Comparison of ENCODE assay signal across 39 cellular contexts in genomic region chr1:230416430-230416829, GRCh38. TPM values are rescaled to one million over a fixed set of nuclear protein-coding genes. Genes with fewer than 3 reads are reported as not detected.
"Had no signal": no experiment of that assay in that cellular context is flagged by ENCODE, and none has a peak within 500 bp of the region (broad histone marks: within the 10 kb centered on the region; RNA-seq: fewer than 3 reads in every experiment).

No MANE protein-coding gene starts in this region.

- DNase-seq: activated CD4-positive, alpha-beta memory T cell treated with anti-CD3 and anti-CD28 coated beads, Interleukin-2, amount 10 ng/mL, durations not matched to agents 7 days and 5 days; activated CD4-positive, alpha-beta T cell treated with anti-CD3 and anti-CD28 coated beads for 1 hour; activated CD4-positive, alpha-beta T cell treated with anti-CD3 and anti-CD28 coated beads for 36 hours; activated CD4-positive, alpha-beta T cell treated with anti-CD3 and anti-CD28 coated beads for 48 hours; activated CD4-positive, alpha-beta T cell treated with anti-CD3 and anti-CD28 coated beads, Interleukin-2, amount 10 ng/mL, durations not matched to agents 7 days and 5 days; activated CD4-positive, alpha-beta T cell treated with anti-CD3 and anti-CD28 coated beads, Interleukin-2, amount 50 U/mL, for 48 hours; activated CD4-positive, CD25-positive, alpha-beta regulatory T cell; activated CD8-positive, alpha-beta memory T cell treated with anti-CD3 and anti-CD28 coated beads, Interleukin-2, amount 50 U/mL, for 4 hours; activated effector memory CD4-positive, alpha-beta T cell treated with anti-CD3 and anti-CD28 coated beads, Interleukin-2, amount 50 U/mL, for 16 hours; activated gamma-delta T cell treated with Interleukin-2 at 50 U/mL for 16 hours; activated naive CD4-positive, alpha-beta T cell; activated naive CD4-positive, alpha-beta T cell treated with anti-CD3 and anti-CD28 coated beads for 36 hours; activated naive CD4-positive, alpha-beta T cell treated with anti-CD3 and anti-CD28 coated beads, Interleukin-2, amount 50 U/mL, for 16 hours; activated naive CD8-positive, alpha-beta T cell treated with anti-CD3 and anti-CD28 coated beads for 36 hours; activated T-cell treated with anti-CD3 and anti-CD28 coated beads for 4 hours; activated T-cell treated with anti-CD3 and anti-CD28 coated beads, Interleukin-2, amount 50 U/mL, for 1 hour; activated T-cell treated with anti-CD3 and anti-CD28 coated beads, Interleukin-2, amount 50 U/mL, for 4 hours; activated T-cell treated with anti-CD3 and anti-CD28 coated beads, Interleukin-2, amount 50 U/mL, for 72 hours; adrenal gland; amniotic stem cell; aorta; body of pancreas; brain microvascular endothelial cell; caudate nucleus; cerebellar nuclear complex; SW 1271; T-helper 1 cell; T-helper 2 cell; T-helper 9 cell; WERI-Rb-1 had no signal

- H3K36me3 Mint-ChIP-seq: activated naive CD4-positive, alpha-beta T cell treated with anti-CD3 and anti-CD28 coated beads, Interleukin-2, amount 50 U/mL, for 72 hours; activated naive CD8-positive, alpha-beta T cell treated with anti-CD3 and anti-CD28 coated beads for 36 hours had no signal

- H3K27me3 ChIP-seq: adrenal gland, body of pancreas had no signal

- H3K4me1 Mint-ChIP-seq: activated CD4-positive, alpha-beta T cell treated with anti-CD3 and anti-CD28 coated beads for 36 hours; activated CD4-positive, alpha-beta T cell treated with anti-CD3 and anti-CD28 coated beads, Interleukin-2, amount 10 ng/mL, durations not matched to agents 7 days and 5 days; activated naive CD8-positive, alpha-beta T cell treated with anti-CD3 and anti-CD28 coated beads for 36 hours; activated T-helper 17 cell treated with anti-CD3 and anti-CD28 coated beads, Interleukin-2, amount 50 U/mL, for 72 hours; central memory CD8-positive, alpha-beta T cell had no signal

- H3K4me1 ChIP-seq: adrenal gland, body of pancreas, breast epithelium had no signal

- H3K4me3 ChIP-seq: adrenal gland, body of pancreas, breast epithelium had no signal

- H3K4me3 Mint-ChIP-seq: activated CD4-positive, alpha-beta memory T cell treated with anti-CD3 and anti-CD28 coated beads, Interleukin-2, amount 10 ng/mL, durations not matched to agents 7 days and 5 days; activated CD4-positive, alpha-beta T cell treated with anti-CD3 and anti-CD28 coated beads for 36 hours; activated CD4-positive, alpha-beta T cell treated with anti-CD3 and anti-CD28 coated beads, Interleukin-2, amount 10 ng/mL, durations not matched to agents 7 days and 5 days; activated naive CD4-positive, alpha-beta T cell treated with anti-CD3 and anti-CD28 coated beads for 36 hours; activated naive CD8-positive, alpha-beta T cell treated with anti-CD3 and anti-CD28 coated beads for 36 hours; activated T-cell treated with anti-CD3 and anti-CD28 coated beads, Interleukin-2, amount 50 U/mL, for 4 hours; activated T-cell treated with anti-CD3 and anti-CD28 coated beads, Interleukin-2, amount 50 U/mL, for 72 hours; activated T-helper 1 cell treated with anti-CD3 and anti-CD28 coated beads, Interleukin-12 subunit alpha, Interleukin-12 subunit beta, Interleukin-2, Interleukin-4 antibody, amounts not matched to agents 30 ng/mL and 10 ng/mL and 1 ng/mL, durations not matched to agents 14 hours and 24 hours and 36 hours; activated T-helper 17 cell treated with anti-CD3 and anti-CD28 coated beads, Interleukin-2, amount 50 U/mL, for 72 hours; central memory CD8-positive, alpha-beta T cell; T-helper 1 cell treated with Interleukin-12 subunit alpha and Interleukin-12 subunit beta and Interleukin-4 antibody, amounts not matched to agents 30 μg/mL and 1 μg/mL, for 36 hours; T-helper 2 cell treated with Interferon-gamma antibody and Interleukin-4, amounts not matched to agents 5 μg/mL and 100 μg/mL, for 36 hours; WTC11 had no signal

- H3K27ac Mint-ChIP-seq: activated CD4-positive, alpha-beta memory T cell treated with anti-CD3 and anti-CD28 coated beads, Interleukin-2, amount 10 ng/mL, durations not matched to agents 7 days and 5 days; activated CD4-positive, alpha-beta T cell treated with anti-CD3 and anti-CD28 coated beads for 36 hours; activated CD4-positive, alpha-beta T cell treated with anti-CD3 and anti-CD28 coated beads, Interleukin-2, amount 10 ng/mL, durations not matched to agents 7 days and 5 days; activated naive CD4-positive, alpha-beta T cell treated with anti-CD3 and anti-CD28 coated beads for 36 hours; activated naive CD4-positive, alpha-beta T cell treated with anti-CD3 and anti-CD28 coated beads, Interleukin-2, amount 50 U/mL, for 72 hours; activated naive CD8-positive, alpha-beta T cell treated with anti-CD3 and anti-CD28 coated beads for 36 hours; activated T-cell treated with anti-CD3 and anti-CD28 coated beads, Interleukin-2, amount 50 U/mL, for 72 hours; activated T-helper 1 cell treated with anti-CD3 and anti-CD28 coated beads, Interleukin-12 subunit alpha, Interleukin-12 subunit beta, Interleukin-2, Interleukin-4 antibody, amounts not matched to agents 30 ng/mL and 10 ng/mL and 1 ng/mL, durations not matched to agents 14 hours and 24 hours and 36 hours; activated T-helper 17 cell treated with anti-CD3 and anti-CD28 coated beads, Interleukin-2, amount 50 U/mL, for 72 hours; T-helper 1 cell treated with Interleukin-12 subunit alpha and Interleukin-12 subunit beta and Interleukin-4 antibody, amounts not matched to agents 30 μg/mL and 1 μg/mL, for 36 hours; T-helper 2 cell treated with Interferon-gamma antibody and Interleukin-4, amounts not matched to agents 5 μg/mL and 100 μg/mL, for 36 hours; WTC11 had no signal

- H3K27ac ChIP-seq: body of pancreas, brain microvascular endothelial cell, breast epithelium, WERI-Rb-1 had no signal

- ATAC-seq: activated CD4-positive, alpha-beta T cell treated with anti-CD3 and anti-CD28 coated beads for 36 hours; activated CD4-positive, CD25-positive, alpha-beta regulatory T cell treated with anti-CD3 and anti-CD28 coated beads, Interleukin-2, amount 50 U/mL, for 24 hours; activated naive CD4-positive, alpha-beta T cell treated with anti-CD3 and anti-CD28 coated beads, Interleukin-2, amount 50 U/mL, for 72 hours; activated T-cell treated with anti-CD3 and anti-CD28 coated beads, Interleukin-2, amount 50 U/mL, for 4 hours; activated T-cell treated with anti-CD3 and anti-CD28 coated beads, Interleukin-2, amount 50 U/mL, for 72 hours; activated T-helper 17 cell treated with anti-CD3 and anti-CD28 coated beads, Interleukin-2, amount 50 U/mL, for 72 hours; body of pancreas; WTC11 had no signal

- H3K36me3 ChIP-seq: adrenal gland, brain microvascular endothelial cell, breast epithelium had no signal

- H3K9me3 ChIP-seq: adrenal gland, body of pancreas, breast epithelium had no signal

- H3K9me3 Mint-ChIP-seq: activated T-cell treated with anti-CD3 and anti-CD28 coated beads, Interleukin-2, amount 50 U/mL, for 72 hours; activated T-helper 17 cell treated with anti-CD3 and anti-CD28 coated beads, Interleukin-2, amount 50 U/mL, for 72 hours; central memory CD8-positive, alpha-beta T cell; T-helper 1 cell treated with Interleukin-12 subunit alpha and Interleukin-12 subunit beta and Interleukin-4 antibody, amounts not matched to agents 30 μg/mL and 1 μg/mL, for 36 hours; T-helper 2 cell treated with Interferon-gamma antibody and Interleukin-4, amounts not matched to agents 5 μg/mL and 100 μg/mL, for 36 hours had no signal

RNA-seq across cellular contexts. Expression of gene PGBD5, which starts 9.7 kb away (rescaled TPM):
- total RNA-seq: activated CD4-positive, alpha-beta memory T cell treated with anti-CD3 and anti-CD28 coated beads, Interleukin-2, amount 10 ng/mL, durations not matched to agents 7 days and 5 days; activated CD4-positive, alpha-beta T cell treated with anti-CD3 and anti-CD28 coated beads, Interleukin-2, amount 10 ng/mL, durations not matched to agents 7 days and 5 days; activated naive CD4-positive, alpha-beta T cell treated with anti-CD3 and anti-CD28 coated beads for 36 hours; activated naive CD8-positive, alpha-beta T cell treated with anti-CD3 and anti-CD28 coated beads for 36 hours; activated T-helper 1 cell treated with anti-CD3 and anti-CD28 coated beads, Interleukin-12 subunit alpha, Interleukin-12 subunit beta, Interleukin-2, Interleukin-4 antibody, amounts not matched to agents 30 ng/mL and 10 ng/mL and 1 ng/mL, durations not matched to agents 14 hours and 24 hours and 36 hours had no signal
